8 cellular contexts compared by ENCODE assay signal in the genomic region with DNA sequence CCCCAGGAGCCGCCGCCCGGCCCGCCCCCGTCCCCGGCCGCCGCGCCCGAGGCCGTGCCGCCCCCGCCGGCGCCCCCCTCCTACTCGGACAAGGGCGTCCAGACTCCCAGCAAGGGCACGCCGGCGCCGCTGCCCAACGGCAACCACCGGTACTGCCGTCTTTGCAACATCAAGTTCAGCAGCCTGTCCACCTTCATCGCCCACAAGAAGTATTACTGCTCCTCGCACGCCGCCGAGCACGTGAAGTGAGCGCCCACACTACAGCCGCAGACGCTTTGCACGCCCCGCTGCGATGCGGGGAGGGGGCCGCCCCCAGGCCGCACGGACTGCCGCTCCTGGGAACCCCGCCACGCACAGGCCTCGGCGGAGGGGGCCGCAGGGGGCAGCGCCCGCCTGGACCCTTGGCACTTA. TPM values are rescaled to one million over a fixed set of nuclear protein-coding genes. Genes with fewer than 3 reads are reported as not detected.
DNase-seq lines count a peak whose midpoint lies in the region; ATAC-seq, FAIRE-seq and TF ChIP-seq lines count a peak whose summit lies in the region.

No MANE protein-coding gene starts in this region.

- peaks cover 9% of the 10 kb centered on the region for H3K4me1 ChIP-seq in DND-41 (ENCODE audit: insufficient read depth, low read length)
- H3K4me1 ChIP-seq in muscle layer of colon (ENCODE audit: insufficient read depth, low read length): peaks cover 17% of the 10 kb centered on the region

- H3K27ac ChIP-seq in DND-41 (ENCODE audit: low read length): no peak overlapping the region
- H3K27ac ChIP-seq in muscle layer of colon (ENCODE audit: low read depth, low read length): no peak overlapping the region

- H3K9me3 ChIP-seq in DND-41 (ENCODE audit: insufficient read depth, low read length, severe bottlenecking) (no peaks in the 10 kb centered on the region), muscle layer of colon (ENCODE audit: low read length) (no peaks in the 10 kb centered on the region)

- FAIRE-seq in urothelium cell line (lab: Jason Lieb, UNC): no peak

- ATAC-seq in DND-41 (ENCODE audit: insufficient read depth, low read depth): no peak

- peaks cover 5% of the 10 kb centered on the region; the same call in 1 of the 2 replicates for H3K79me2 ChIP-seq in DND-41 (ENCODE audit: insufficient read depth, low read length)

- no peak overlapping the region for H2AFZ ChIP-seq in DND-41 (ENCODE audit: low read depth, low read length)

- H3K36me3 ChIP-seq in DND-41 (ENCODE audit: insufficient read depth, low read length) (no peaks in the 10 kb centered on the region; the same call in 1 of the 2 replicates), muscle layer of colon (ENCODE audit: insufficient read depth, low read length) (no peaks in the 10 kb centered on the region)

- H3K27me3 ChIP-seq in DND-41 (ENCODE audit: insufficient read depth, low read length, poor library complexity) (no peaks in the 10 kb centered on the region), muscle layer of colon (ENCODE audit: control insufficient read depth in 1 of 2, insufficient read depth in 2 of 2, low read length in 2 of 2) (peaks cover 0 to 8% of the 10 kb centered on the region in 2 donors)

- H3K4me3 ChIP-seq in DND-41 (ENCODE audit: low read depth in 1 of 2, low read length in 2 of 2) (peak overlapping the region in 1 of 2 experiments; percentile 62; a peak in 3 of 4 replicates), muscle layer of colon (ENCODE audit: low read depth in 1 of 2, low read length in 2 of 2) (peak overlapping the region; percentile 28 to 47)

- peak overlapping the region; percentile 83 for H3K4me2 ChIP-seq in DND-41 (ENCODE audit: insufficient read depth, low read length)

- DNase-seq in DND-41 (no peak), HCEC 1CT (peak; percentile 40), SKM-1 treated with dmso at 0.1 percent for 144 hours (lab: John Stamatoyannopoulos, UW; ENCODE audit: unreplicated experiment) (peak; percentile 19), dermis blood vessel endothelial cell (peak; percentile 65), urothelium cell line (ENCODE audit: low spot score) (peak; percentile 75), midbrain (lab: John Stamatoyannopoulos, UW) (no peak), kidney glomerular epithelial cell (lab: John Stamatoyannopoulos, UW) (no peak)

- H3K9ac ChIP-seq in DND-41 (ENCODE audit: low read depth, low read length): peak overlapping the region; percentile 76
- H3K9ac ChIP-seq in muscle layer of colon (ENCODE audit: low read length): no peak overlapping the region

- H4K20me1 ChIP-seq in DND-41 (ENCODE audit: insufficient read depth, low read length): no peaks in the 10 kb centered on the region; the same call in 1 of the 2 replicates

- TF ChIP-seq CTCF in DND-41 (IDR thresholded peaks at IDR 0.05; ENCODE audit: borderline replicate concordance, extremely low read depth, low read length, poor library complexity, severe bottlenecking): no peak

RNA-seq across cellular contexts. Expression of gene ZC3H18, which starts 35.5 kb away (rescaled TPM):
- total RNA-seq in dermis blood vessel endothelial cell: 15.3 and 17.3 TPM in 2 replicates

Comparison
In these comparisons a context has a peak if more than half of its experiments do, and no peak if none do; other contexts are left out.
1. DNase-seq: peak in HCEC 1CT (single experiment), SKM-1 treated with dmso at 0.1 percent for 144 hours (single experiment), dermis blood vessel endothelial cell (single experiment) and urothelium cell line (single experiment); none in DND-41 (single experiment), midbrain (single experiment) and kidney glomerular epithelial cell (single experiment).